ENCODE assay signal across 10 cellular contexts in genomic region chr17:57953219-57953618, GRCh38. TPM values are rescaled to one million over a fixed set of nuclear protein-coding genes. Genes with fewer than 3 reads are reported as not detected.
DNase-seq lines count a peak whose midpoint lies in the region; ATAC-seq and TF ChIP-seq lines count a peak whose summit lies in the region.
"Had no signal": no experiment of that assay in that cellular context is flagged by ENCODE, and none has a peak within 500 bp of the region (broad histone marks: within the 10 kb centered on the region; RNA-seq: fewer than 3 reads in every experiment).

No MANE protein-coding gene starts in this region.

- no peaks in the 10 kb centered on the region for H3K9me3 Mint-ChIP-seq in Calu3 (ENCODE audit: low read depth, unreplicated experiment)
- no peaks in the 10 kb centered on the region for H3K9me3 Mint-ChIP-seq in activated T-helper 17 cell treated with anti-CD3 and anti-CD28 coated beads, Interleukin-2, amount 50 U/mL, for 72 hours
- H3K9me3 Mint-ChIP-seq in endodermal cell, result no peaks in the 10 kb centered on the region
- H3K9me3 Mint-ChIP-seq: T-helper 2 cell treated with Interferon-gamma antibody and Interleukin-4, amounts not matched to agents 5 μg/mL and 100 μg/mL, for 36 hours had no signal

- BruUV-seq in Calu3 (replicated peaks; lab: Mats Ljungman, UMichigan), result no TSS peak

- no peak for DNase-seq in Calu3
- DNase-seq in endodermal cell, result no peak
- no peak for DNase-seq in HUDEP-2 (lab: John Stamatoyannopoulos, UW; ENCODE audit: unreplicated experiment in 76 of 76)
- DNase-seq in NCI-H2227 treated with DMSO at 0.1 percent for 48 hours (lab: John Stamatoyannopoulos, UW), result no peak
- DNase-seq in left lung, result no peak
- DNase-seq: NCI-H1092 had no signal

- H3K27me3 ChIP-seq in liver (ENCODE audit: control insufficient read depth in 4 of 4, insufficient read depth in 4 of 4, low read length in 3 of 4), result no peaks in the 10 kb centered on the region
- H3K27me3 ChIP-seq in skeletal muscle satellite cell (ENCODE audit: control insufficient read depth, insufficient read depth, low read length), result no peaks in the 10 kb centered on the region
- H3K27me3 ChIP-seq in endodermal cell (ENCODE audit: control insufficient read depth, insufficient read depth, low read length, poor library complexity, severe bottlenecking), result peaks cover 15% of the 10 kb centered on the region
- peaks cover 0 to 26% of the 10 kb centered on the region in 2 donors for H3K27me3 ChIP-seq in left lung

- H3K36me3 Mint-ChIP-seq in Calu3 (ENCODE audit: insufficient read depth, unreplicated experiment) (peaks cover 34% of the 10 kb centered on the region), endodermal cell (ENCODE audit: low read depth) (no peaks in the 10 kb centered on the region)
- H3K36me3 Mint-ChIP-seq in activated T-helper 17 cell treated with anti-CD3 and anti-CD28 coated beads, Interleukin-2, amount 50 U/mL, for 72 hours (ENCODE audit: low read depth), result no peaks in the 10 kb centered on the region

- WGBS in liver, result 48% methylated on average over 1 of the region's 1 CpG
- 67 to 89% methylated on average over 1 of the region's 1 CpG for WGBS in endodermal cell (ENCODE audit: insufficient coverage in 1 of 2, insufficient read length in 1 of 2), 2 experiments

- no peak for TF ChIP-seq RAD21 in liver (IDR thresholded peaks at IDR 0.05)

- no peaks in the 10 kb centered on the region for H3K27me3 Mint-ChIP-seq in Calu3 (ENCODE audit: unreplicated experiment)
- peaks cover 17% of the 10 kb centered on the region for H3K27me3 Mint-ChIP-seq in activated T-helper 17 cell treated with anti-CD3 and anti-CD28 coated beads, Interleukin-2, amount 50 U/mL, for 72 hours
- peaks cover 38% of the 10 kb centered on the region for H3K27me3 Mint-ChIP-seq in endodermal cell (ENCODE audit: insufficient read depth)

- no peak for ATAC-seq in activated T-helper 17 cell treated with anti-CD3 and anti-CD28 coated beads, Interleukin-2, amount 50 U/mL, for 72 hours (replicated peaks)
- no peak for ATAC-seq in left lung

- H3K9ac ChIP-seq in liver (ENCODE audit: low read depth in 1 of 2, low read length in 2 of 2), result no peak overlapping the region
- H3K9ac ChIP-seq in skeletal muscle satellite cell (ENCODE audit: low read depth, low read length), result no peak overlapping the region
- no peak overlapping the region for H3K9ac ChIP-seq in endodermal cell (ENCODE audit: extremely low read depth, low read length, poor library complexity, severe bottlenecking)

- H3K27ac Mint-ChIP-seq in Calu3 (ENCODE audit: unreplicated experiment) (peak overlapping the region; percentile 10), endodermal cell (no peak overlapping the region)
- H3K27ac Mint-ChIP-seq in activated T-helper 17 cell treated with anti-CD3 and anti-CD28 coated beads, Interleukin-2, amount 50 U/mL, for 72 hours, result no peak overlapping the region
- H3K27ac Mint-ChIP-seq: T-helper 2 cell treated with Interferon-gamma antibody and Interleukin-4, amounts not matched to agents 5 μg/mL and 100 μg/mL, for 36 hours had no signal

- CTCF ChIA-PET in Calu3 (lab: Charles Lee), result interaction anchor here (1.1 kb wide), 1 partner anchor 78 kb away, joined by 3 read pairs; no protein-coding TSS in a partner anchor

- peak overlapping the region; percentile 78 for H3K4me2 ChIP-seq in skeletal muscle satellite cell (ENCODE audit: low read length)

- H3K9me3 ChIP-seq in liver (ENCODE audit: control insufficient read depth in 4 of 4, low read length in 3 of 4), result no peaks in the 10 kb centered on the region
- no peaks in the 10 kb centered on the region for H3K9me3 ChIP-seq in skeletal muscle satellite cell (replicated peaks; ENCODE audit: low read length)
- H3K9me3 ChIP-seq in endodermal cell (ENCODE audit: control insufficient read depth, low read length), result no peaks in the 10 kb centered on the region
- H3K9me3 ChIP-seq in left lung, result no peaks in the 10 kb centered on the region

- TF ChIP-seq CTCF in Calu3 (IDR thresholded peaks at IDR 0.05; ENCODE audit: unreplicated experiment) (no peak), liver (IDR thresholded peaks at IDR 0.05; ENCODE audit: low read depth, low read length, missing input control) (no peak), endodermal cell (conservative IDR thresholded peaks at IDR 0.05) (no peak), left lung (IDR thresholded peaks at IDR 0.05) (no peak)

- H3K36me3 ChIP-seq in liver (ENCODE audit: control insufficient read depth in 4 of 4, insufficient read depth in 3 of 4, low read depth in 1 of 4, low read length in 3 of 4) (no peaks in the 10 kb centered on the region), skeletal muscle satellite cell (ENCODE audit: insufficient read depth, low read length) (no peaks in the 10 kb centered on the region), endodermal cell (ENCODE audit: control insufficient read depth, insufficient read depth, low read length) (no peaks in the 10 kb centered on the region), left lung (no peaks in the 10 kb centered on the region)

- H3K4me1 Mint-ChIP-seq in Calu3 (ENCODE audit: low read depth, unreplicated experiment), result peaks cover 32% of the 10 kb centered on the region
- H3K4me1 Mint-ChIP-seq in activated T-helper 17 cell treated with anti-CD3 and anti-CD28 coated beads, Interleukin-2, amount 50 U/mL, for 72 hours, result peaks cover 28% of the 10 kb centered on the region
- peaks cover 55% of the 10 kb centered on the region for H3K4me1 Mint-ChIP-seq in endodermal cell

- H3K4me1 ChIP-seq in liver (ENCODE audit: control insufficient read depth in 4 of 4, insufficient read depth in 4 of 4, low read length in 3 of 4) (peaks cover 8 to 24% (median 20%) of the 10 kb centered on the region in 4 donors), skeletal muscle satellite cell (ENCODE audit: control insufficient read depth, insufficient read depth, low read length) (peaks cover 66% of the 10 kb centered on the region), endodermal cell (ENCODE audit: control insufficient read depth, insufficient read depth, low read length) (peaks cover 23% of the 10 kb centered on the region), left lung (peaks cover 50 to 77% of the 10 kb centered on the region in 2 donors)

- H3K4me3 ChIP-seq in liver (ENCODE audit: low read depth in 1 of 3, low read length in 3 of 3) (no peak overlapping the region), skeletal muscle satellite cell (ENCODE audit: low read length) (peak overlapping the region; percentile 89), endodermal cell (ENCODE audit: low read length) (no peak overlapping the region), left lung (no peak overlapping the region)

- H3K27ac ChIP-seq in liver (ENCODE audit: low read depth in 1 of 2, low read length in 2 of 2) (no peak overlapping the region), endodermal cell (ENCODE audit: low read depth, low read length) (no peak overlapping the region), left lung (peak overlapping the region in 1 of 2 donors; percentile 91)

- H3K4me3 Mint-ChIP-seq in Calu3 (ENCODE audit: low read depth, unreplicated experiment) (peak overlapping the region; percentile 67), endodermal cell (no peak overlapping the region)
- H3K4me3 Mint-ChIP-seq in activated T-helper 17 cell treated with anti-CD3 and anti-CD28 coated beads, Interleukin-2, amount 50 U/mL, for 72 hours, result peak overlapping the region; percentile 63

- intact Hi-C loops in Calu3 (cut with micrococcal nuclease; ENCODE audit: unreplicated experiment), result no loop called here
- intact Hi-C loops in left lung (cut with DNase I), result no loop called here

TF ChIP-seq in liver, 16 proteins besides CTCF, POLR2A, EP300 and RAD21 (continues in another document):
- TF ChIP-seq HNF4A (conservative IDR thresholded peaks at IDR 0.05), result peak; percentile 84 to 90
- peak; percentile 20 for TF ChIP-seq ZBTB33 (IDR thresholded peaks at IDR 0.05)
- TF ChIP-seq SP1 (IDR thresholded peaks at IDR 0.05), result peak; percentile 60
- no peak for TF ChIP-seq FOXA2 (IDR thresholded peaks at IDR 0.05)
- peak; percentile 56 for TF ChIP-seq NR2F2 (IDR thresholded peaks at IDR 0.05)
- TF ChIP-seq JUND (IDR thresholded peaks at IDR 0.05), result peak in 1 of 2 donors; percentile 27

RNA-seq across cellular contexts. Expression of gene CUEDC1, which starts 2.0 kb away (rescaled TPM):
- total RNA-seq in Calu3 (2022) (30.9 and 34.7 TPM in 2 replicates), liver (1 to 10 TPM; 2.6 to 3.2 TPM), endodermal cell (10 to 100 TPM; 11.0 to 18.7 TPM), left lung (10 to 100 TPM; 44.1 to 47.3 TPM)
- total RNA-seq in activated T-helper 17 cell treated with anti-CD3 and anti-CD28 coated beads, Interleukin-2, amount 50 U/mL, for 72 hours, result under 1 TPM; 0.15 to 0.56 TPM
- polyA plus RNA-seq in liver, result 1 to 10 TPM; 3.6 to 4.9 TPM
- total RNA-seq in skeletal muscle satellite cell (2012; rRNA removed), result 9.4 and 15.7 TPM in 2 replicates
- polyA plus RNA-seq in endodermal cell (2013, experiment 1 of 2), result 43.5 TPM
- 39.6 TPM for polyA plus RNA-seq in endodermal cell (2013, experiment 2 of 2)

RNA-seq across cellular contexts. Expression of gene VEZF1, which starts 34.8 kb away (rescaled TPM):
- total RNA-seq in Calu3 (2022) (33.4 and 40.4 TPM in 2 replicates), liver (10 to 100 TPM; 14.6 to 26.2 TPM), endodermal cell (10 to 100 TPM; 50.3 to 59.3 TPM), left lung (10 to 100 TPM; 62.7 to 62.9 TPM)
- total RNA-seq in activated T-helper 17 cell treated with anti-CD3 and anti-CD28 coated beads, Interleukin-2, amount 50 U/mL, for 72 hours, result 10 to 100 TPM; 21.4 to 29.6 TPM
- 1 to 10 TPM; 7.9 to 8.2 TPM for polyA plus RNA-seq in liver
- total RNA-seq in skeletal muscle satellite cell (2012; rRNA removed), result 24.6 and 24.9 TPM in 2 replicates
- 143 TPM for polyA plus RNA-seq in endodermal cell (2013, experiment 1 of 2)
- polyA plus RNA-seq in endodermal cell (2013, experiment 2 of 2), result 140 TPM

RNA-seq across cellular contexts. Expression of gene SRSF1, which starts 53.8 kb away (rescaled TPM):
- total RNA-seq in Calu3 (2022), result 232 and 239 TPM in 2 replicates
- total RNA-seq in activated T-helper 17 cell treated with anti-CD3 and anti-CD28 coated beads, Interleukin-2, amount 50 U/mL, for 72 hours, result 100 to 1,000 TPM; 276 to 391 TPM
- 100 to 1,000 TPM; 162 to 201 TPM for total RNA-seq in liver
- polyA plus RNA-seq in liver, result 10 to 100 TPM; 52.3 to 65.4 TPM
- total RNA-seq in skeletal muscle satellite cell (2012; rRNA removed), result 365 and 445 TPM in 2 replicates
- 100 to 1,000 TPM; 339 to 361 TPM for total RNA-seq in endodermal cell
- 250 TPM for polyA plus RNA-seq in endodermal cell (2013, experiment 1 of 2)
- polyA plus RNA-seq in endodermal cell (2013, experiment 2 of 2), result 209 TPM
- 100 to 1,000 TPM; 137 to 200 TPM for total RNA-seq in left lung
